Comparison of ENCODE assay signal across 11 cellular contexts in genomic region chr1:202964755-202965440, GRCh38. TPM values are rescaled to one million over a fixed set of nuclear protein-coding genes. Genes with fewer than 3 reads are reported as not detected.
DNase-seq lines count a peak whose midpoint lies in the region; ATAC-seq and TF ChIP-seq lines count a peak whose summit lies in the region.
"Had no signal": no experiment of that assay in that cellular context is flagged by ENCODE, and none has a peak within 500 bp of the region (broad histone marks: within the 10 kb centered on the region; RNA-seq: fewer than 3 reads in every experiment).

No MANE protein-coding gene starts in this region.

- in situ Hi-C loops in GM13976 (cut with MboI; ENCODE audit: low sequenced_read_pairs, unreplicated experiment) = no loop called here

- POLR2A ChIA-PET in activated B cell treated with CpG ODN at 0.5 μM for 24 hours (lab: Charles Lee) = no interaction called here

- H3K9me3 ChIP-seq in BE2C (no peaks in the 10 kb centered on the region), MG63 (no peaks in the 10 kb centered on the region), hepatocyte (ENCODE audit: low read depth) (no peaks in the 10 kb centered on the region)
- H3K9me3 ChIP-seq: ovary had no signal

- peaks cover 35% of the 10 kb centered on the region for H3K36me3 Mint-ChIP-seq in activated B cell treated with CpG ODN at 0.5 μM for 24 hours (ENCODE audit: low read depth)

- H3K36me3 ChIP-seq in BE2C (no peaks in the 10 kb centered on the region; the same call in 1 of the 2 replicates), MG63 (no peaks in the 10 kb centered on the region; the same call in none of the 2 replicates), hepatocyte (replicated peaks; ENCODE audit: insufficient read depth, low read depth) (no peaks in the 10 kb centered on the region)
- H3K36me3 ChIP-seq: ovary had no signal

- no peak overlapping the region for H2AFZ ChIP-seq in hepatocyte

- DNase-seq in BE2C = peak; percentile 61
- DNase-seq in MG63 = peak; percentile 49
- no peak for DNase-seq in activated B cell treated with CpG ODN at 0.5 μM for 24 hours
- no peak for DNase-seq in hepatocyte (ENCODE audit: low spot score)
- DNase-seq in stimulated activated naive CD4-positive, alpha-beta T cell treated with Interleukin-2 at 50 U/mL for 16 hours (lab: John Stamatoyannopoulos, UW) = no peak
- no peak for DNase-seq in medulla oblongata (ENCODE audit: extremely low spot score)
- DNase-seq in hippocampal formation (lab: John Stamatoyannopoulos, UW) = no peak
- no peak for DNase-seq in GM13976 (ENCODE audit: low spot score)
- DNase-seq: Calu3, ovary had no signal

- H3K27ac ChIP-seq in hepatocyte = peak overlapping the region; percentile 32
- H3K27ac ChIP-seq: ovary had no signal

- no peak overlapping the region for H3K4me3 Mint-ChIP-seq in activated B cell treated with CpG ODN at 0.5 μM for 24 hours

- H3K27me3 Mint-ChIP-seq in activated B cell treated with CpG ODN at 0.5 μM for 24 hours = no peaks in the 10 kb centered on the region

- CTCF ChIA-PET in activated B cell treated with CpG ODN at 0.5 μM for 24 hours (lab: Charles Lee) = interaction anchor here (1.1 kb wide), 1 partner anchor 35 kb away, joined by 3 read pairs; no protein-coding TSS in a partner anchor

- no peaks in the 10 kb centered on the region for H4K20me1 ChIP-seq in hepatocyte (ENCODE audit: insufficient read depth, poor library complexity, severe bottlenecking)

- no peak for TF ChIP-seq CTCF in BE2C (IDR thresholded peaks at IDR 0.05; ENCODE audit: low read depth, low read length)
- no peak for TF ChIP-seq CTCF in activated B cell treated with CpG ODN at 0.5 μM for 24 hours (IDR thresholded peaks at IDR 0.05)
- no peak for TF ChIP-seq CTCF in hepatocyte (IDR thresholded peaks at IDR 0.05; ENCODE audit: poor library complexity)
- no peak for TF ChIP-seq CTCF in GM13976 (IDR thresholded peaks at IDR 0.05; ENCODE audit: borderline replicate concordance, control extremely low read depth, extremely low read depth, insufficient read depth, missing control alignments)

- H3K4me2 ChIP-seq in hepatocyte = no peak overlapping the region

- intact Hi-C loops in activated B cell treated with CpG ODN at 0.5 μM for 24 hours (cut with micrococcal nuclease) = loop anchor here (5.0 kb wide), 1 partner anchor 897 kb away; the partner anchor contains the start of gene SNRPE

- peak overlapping the region; percentile 24 for H3K27ac Mint-ChIP-seq in activated B cell treated with CpG ODN at 0.5 μM for 24 hours

- 92% methylated on average over 6 of the region's 6 CpGs for WGBS in hepatocyte (ENCODE audit: low lambda C conversion rate, missing lambda C conversion rate)

- H3K4me3 ChIP-seq in BE2C (ENCODE audit: low read depth, low read length) (no peak overlapping the region), MG63 (no peak overlapping the region), hepatocyte (no peak overlapping the region)
- H3K4me3 ChIP-seq: K562, ovary had no signal

- H3K4me1 Mint-ChIP-seq in activated B cell treated with CpG ODN at 0.5 μM for 24 hours = peaks cover 36% of the 10 kb centered on the region

- H3K79me2 ChIP-seq in hepatocyte = no peaks in the 10 kb centered on the region

- no peaks in the 10 kb centered on the region for H3K9me3 Mint-ChIP-seq in activated B cell treated with CpG ODN at 0.5 μM for 24 hours

- H3K9me2 ChIP-seq in hepatocyte (replicated peaks; ENCODE audit: insufficient read depth) = no peaks in the 10 kb centered on the region

- peaks cover 6% of the 10 kb centered on the region; the same call in 1 of the 2 replicates for H3K4me1 ChIP-seq in BE2C
- H3K4me1 ChIP-seq in hepatocyte (ENCODE audit: insufficient read depth) = peaks cover 9% of the 10 kb centered on the region

- H3K27me3 ChIP-seq in BE2C = no peaks in the 10 kb centered on the region
- H3K27me3 ChIP-seq in MG63 = no peaks in the 10 kb centered on the region
- H3K27me3 ChIP-seq in hepatocyte = no peaks in the 10 kb centered on the region
- H3K27me3 ChIP-seq: ovary had no signal

- no peak for ATAC-seq in activated B cell treated with CpG ODN at 0.5 μM for 24 hours (ENCODE audit: low read depth)
- ATAC-seq: K562 had no signal

RNA-seq across cellular contexts. Expression of gene CYB5R1, which starts 2.2 kb away (rescaled TPM):
- polyA plus RNA-seq in BE2C (2012; ENCODE audit: insufficient read depth, insufficient read length, low read depth) = 45.1 TPM
- total RNA-seq in MG63 (2014; rRNA removed; shearing (Covaris generic); ENCODE audit: low replicate concordance) = 25.9 and 27.4 TPM in 2 replicates
- total RNA-seq in activated B cell treated with CpG ODN at 0.5 μM for 24 hours (30.8 and 32.4 TPM in 2 replicates), hepatocyte (64.9 and 71.6 TPM in 2 replicates)
- 93.8 and 97.6 TPM in 2 replicates for polyA plus RNA-seq in hepatocyte

RNA-seq across cellular contexts. Expression of gene ADIPOR1, which starts 6.8 kb away (rescaled TPM):
- polyA plus RNA-seq in BE2C (2012; ENCODE audit: insufficient read depth, insufficient read length, low read depth) = 114 TPM
- total RNA-seq in MG63 (2014; rRNA removed; shearing (Covaris generic); ENCODE audit: low replicate concordance) = 105 and 108 TPM in 2 replicates
- total RNA-seq in activated B cell treated with CpG ODN at 0.5 μM for 24 hours (44.4 and 45.0 TPM in 2 replicates), hepatocyte (75.7 and 103 TPM in 2 replicates)
- 114 and 121 TPM in 2 replicates for polyA plus RNA-seq in hepatocyte

RNA-seq across cellular contexts. Expression of gene KLHL12, which starts 37.9 kb away (rescaled TPM):
- polyA plus RNA-seq in BE2C (2012; ENCODE audit: insufficient read depth, insufficient read length, low read depth) = 18.1 TPM
- 20.0 and 25.2 TPM in 2 replicates for total RNA-seq in MG63 (2014; rRNA removed; shearing (Covaris generic); ENCODE audit: low replicate concordance)
- total RNA-seq in activated B cell treated with CpG ODN at 0.5 μM for 24 hours = 30.4 and 30.8 TPM in 2 replicates
- total RNA-seq in hepatocyte = 21.6 and 23.4 TPM in 2 replicates
- 12.7 and 15.1 TPM in 2 replicates for polyA plus RNA-seq in hepatocyte

RNA-seq across cellular contexts. Expression of gene TMEM183A, which starts 42.3 kb away (rescaled TPM):
- 74.4 TPM for polyA plus RNA-seq in BE2C (2012; ENCODE audit: insufficient read depth, insufficient read length, low read depth)
- total RNA-seq in MG63 (2014; rRNA removed; shearing (Covaris generic); ENCODE audit: low replicate concordance) = 123 and 153 TPM in 2 replicates
- total RNA-seq in activated B cell treated with CpG ODN at 0.5 μM for 24 hours (62.5 and 70.6 TPM in 2 replicates), hepatocyte (78.8 and 105 TPM in 2 replicates)
- polyA plus RNA-seq in hepatocyte = 61.0 and 65.2 TPM in 2 replicates

Comparison
In these comparisons a context has a peak if more than half of its experiments do, and no peak if none do; other contexts are left out.
1. DNase-seq: peak in BE2C (single experiment) and MG63 (single experiment); none in activated B cell treated with CpG ODN at 0.5 μM for 24 hours (single experiment), hepatocyte (single experiment), stimulated activated naive CD4-positive, alpha-beta T cell treated with Interleukin-2 at 50 U/mL for 16 hours (single experiment), medulla oblongata (single experiment), hippocampal formation (0 of 2) and GM13976 (single experiment).